ENCODE assay signal across 8 cellular contexts in the genomic region with DNA sequence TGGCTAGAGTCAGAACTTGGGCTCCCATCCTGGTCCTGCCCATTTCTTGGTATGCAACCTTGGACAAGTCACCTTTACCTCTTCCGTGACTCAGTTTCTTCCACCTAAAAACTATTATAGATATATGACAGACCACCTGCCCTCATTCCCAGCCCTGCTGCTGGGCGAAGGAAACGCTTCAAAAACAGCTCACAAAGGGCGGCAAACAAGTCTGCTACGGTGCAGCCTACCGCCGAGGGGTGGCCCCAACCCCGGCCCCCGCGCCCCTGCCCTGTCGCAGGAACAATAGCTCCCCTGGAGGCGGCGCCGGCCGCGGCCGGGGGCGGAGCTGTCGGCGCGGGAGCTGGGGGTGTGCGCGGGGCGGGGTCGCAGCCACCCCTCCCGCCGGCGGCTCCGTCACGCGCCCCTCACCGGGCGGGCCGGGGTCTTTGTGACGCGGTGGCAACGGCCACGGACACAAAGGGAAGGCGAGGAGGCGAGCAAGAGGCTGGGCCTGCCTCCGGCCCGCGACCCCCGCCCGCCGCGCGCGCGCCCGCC. TPM values are rescaled to one million over a fixed set of nuclear protein-coding genes. Genes with fewer than 3 reads are reported as not detected.
DNase-seq lines count a peak whose midpoint lies in the region; ATAC-seq and TF ChIP-seq lines count a peak whose summit lies in the region.

A gene with protein sequence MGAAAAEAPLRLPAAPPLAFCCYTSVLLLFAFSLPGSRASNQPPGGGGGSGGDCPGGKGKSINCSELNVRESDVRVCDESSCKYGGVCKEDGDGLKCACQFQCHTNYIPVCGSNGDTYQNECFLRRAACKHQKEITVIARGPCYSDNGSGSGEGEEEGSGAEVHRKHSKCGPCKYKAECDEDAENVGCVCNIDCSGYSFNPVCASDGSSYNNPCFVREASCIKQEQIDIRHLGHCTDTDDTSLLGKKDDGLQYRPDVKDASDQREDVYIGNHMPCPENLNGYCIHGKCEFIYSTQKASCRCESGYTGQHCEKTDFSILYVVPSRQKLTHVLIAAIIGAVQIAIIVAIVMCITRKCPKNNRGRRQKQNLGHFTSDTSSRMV (plus strand): TSS at position 425 of the 537 bp plus-strand sequence. CDS start 396 bp downstream, outside the sequence.

- no peaks in the 10 kb centered on the region for H3K9me3 Mint-ChIP-seq in natural killer cell

- TF ChIP-seq EP300 in esophagus muscularis mucosa (IDR thresholded peaks at IDR 0.05) = no peak

- DNase-seq in NCI-H2171 treated with DMSO at 0.1 percent for 48 hours (lab: John Stamatoyannopoulos, UW) = peak; percentile 77
- DNase-seq in activated T-cell treated with anti-CD3 and anti-CD28 coated beads for 24 hours (ENCODE audit: low read depth) = peak; percentile 18
- DNase-seq in esophagus muscularis mucosa (ENCODE audit: extremely low spot score) = no peak
- DNase-seq in natural killer cell = no peak
- DNase-seq in NCI-H226 = no peak

- H3K4me3 Mint-ChIP-seq in natural killer cell = peak within 1 kb of the TSS; percentile 85

- peak within 1 kb of the TSS in 1 of 4 donors; percentile 41 for H3K27ac ChIP-seq in esophagus muscularis mucosa (replicated peaks in 1 of 4)
- no peak within 1 kb of the TSS for H3K27ac ChIP-seq in thymus (ENCODE audit: low read depth)

- ATAC-seq in HG02588 (IDR thresholded peaks at IDR 0.05; ENCODE audit: unreplicated experiment) = peak; percentile 45
- ATAC-seq in natural killer cell = peak; percentile 48 to 74 (median 73)

- H3K4me1 ChIP-seq in esophagus muscularis mucosa (peaks cover 8 to 21% (median 16%) of the 10 kb centered on the region in 4 donors), thymus (ENCODE audit: control insufficient read depth, insufficient read depth, low read length) (peaks cover 7% of the 10 kb centered on the region)

- intact Hi-C loops in esophagus muscularis mucosa (cut with DNase I) (no loop called here), natural killer cell (cut with micrococcal nuclease) (no loop called here)

- no peak for TF ChIP-seq POLR2A in esophagus muscularis mucosa (IDR thresholded peaks at IDR 0.05; ENCODE audit: low read depth)

- TF ChIP-seq CTCF in esophagus muscularis mucosa (IDR thresholded peaks at IDR 0.05) (peak in 1 of 3 experiments; percentile 25), natural killer cell (IDR thresholded peaks at IDR 0.05) (no peak)

- peaks cover 7 to 11% of the 10 kb centered on the region in 2 donors for H3K4me1 Mint-ChIP-seq in natural killer cell

- H3K36me3 Mint-ChIP-seq in natural killer cell = no peaks in the 10 kb centered on the region

- no peak within 1 kb of the TSS for H3K27ac Mint-ChIP-seq in natural killer cell

- H3K27me3 ChIP-seq in esophagus muscularis mucosa (peaks cover 0 to 15% (median 0%) of the 10 kb centered on the region in 4 donors), thymus (ENCODE audit: control insufficient read depth, insufficient read depth) (no peaks in the 10 kb centered on the region)

- H3K27me3 Mint-ChIP-seq in natural killer cell (ENCODE audit: low read depth in 2 of 2) = peaks cover 35 to 58% of the 10 kb centered on the region in 2 donors

- H3K36me3 ChIP-seq in esophagus muscularis mucosa (no peaks in the 10 kb centered on the region), thymus (ENCODE audit: control insufficient read depth, insufficient read depth) (no peaks in the 10 kb centered on the region)

- 5% methylated on average over 7 of the region's 51 CpGs for WGBS in esophagus muscularis mucosa
- 2% methylated on average over 51 of the region's 51 CpGs for WGBS in thymus

- H3K4me3 ChIP-seq in GM08714 (ENCODE audit: low read length) (peak within 1 kb of the TSS; percentile 58), esophagus muscularis mucosa (peak within 1 kb of the TSS; percentile 70 to 73 (median 72)), thymus (ENCODE audit: low read length) (peak within 1 kb of the TSS; percentile 83)

- H3K9me3 ChIP-seq in esophagus muscularis mucosa (no peaks in the 10 kb centered on the region), thymus (ENCODE audit: control insufficient read depth) (no peaks in the 10 kb centered on the region)

RNA-seq across cellular contexts. Expression of the gene that starts here (rescaled TPM):
- 1 to 10 TPM in 1 of 4 donors, under 1 TPM in 3; 0.50 to 1.7 (median 0.73) TPM for total RNA-seq in esophagus muscularis mucosa
- under 1 TPM in 1 of 3 donors, not detected in 2; 0.18 TPM for total RNA-seq in natural killer cell
- 0.02 TPM for polyA plus RNA-seq in thymus

Comparison
In these comparisons a context has a peak if more than half of its experiments do, and no peak if none do; other contexts are left out.
1. Peak in ATAC-seq in natural killer cell; RNA of the gene not detected or under 1 TPM.
2. DNase-seq: peak in NCI-H2171 treated with DMSO at 0.1 percent for 48 hours (single experiment) and activated T-cell treated with anti-CD3 and anti-CD28 coated beads for 24 hours (single experiment); none in esophagus muscularis mucosa (single experiment), natural killer cell (single experiment) and NCI-H226 (single experiment).
3. Peak in every context shown above with its lines, with median percentiles within 50 percentile points of each other: H3K4me3 ChIP-seq.